In the genomic region with DNA sequence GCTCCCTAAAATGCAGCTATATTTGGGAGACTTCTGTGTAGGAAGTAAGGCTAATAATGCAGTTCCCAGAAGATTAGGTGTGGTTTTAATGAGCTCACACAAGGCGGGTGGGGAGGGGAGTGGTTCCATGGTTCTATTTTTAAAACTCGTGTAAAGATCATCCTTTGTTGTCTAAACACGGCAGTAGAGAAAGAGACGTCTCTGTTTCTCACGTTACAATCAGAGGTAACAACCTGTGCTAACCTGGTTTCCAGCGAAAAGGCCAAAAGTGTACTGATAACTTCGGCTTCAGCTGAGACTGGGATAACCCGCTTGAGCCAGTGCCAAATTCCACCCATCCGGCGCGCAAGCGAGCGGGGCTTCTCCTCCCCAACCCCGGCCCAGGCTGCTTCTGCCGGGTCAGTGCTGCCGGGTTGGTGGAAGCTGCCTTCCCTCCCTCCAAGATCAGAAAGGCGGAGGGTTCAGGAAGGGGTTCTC, we compare ENCODE assay signal across 10 cellular contexts. TPM values are rescaled to one million over a fixed set of nuclear protein-coding genes. Genes with fewer than 3 reads are reported as not detected.
DNase-seq lines count a peak whose midpoint lies in the region; ATAC-seq and TF ChIP-seq lines count a peak whose summit lies in the region.
"Had no signal": no experiment of that assay in that cellular context is flagged by ENCODE, and none has a peak within 500 bp of the region (broad histone marks: within the 10 kb centered on the region; RNA-seq: fewer than 3 reads in every experiment).

No MANE protein-coding gene starts in this region.

- no peaks in the 10 kb centered on the region; the same call in 1 of the 2 replicates for H3K79me2 ChIP-seq in GM23248 (ENCODE audit: insufficient read depth)

- H3K4me2 ChIP-seq in GM23248 (ENCODE audit: unreplicated experiment) = peak overlapping the region; percentile 28

- H3K27me3 Mint-ChIP-seq in activated B cell treated with CpG ODN at 0.5 μM for 24 hours (no peaks in the 10 kb centered on the region), immature natural killer cell (ENCODE audit: low read depth in 3 of 3) (peaks cover 18 to 35% (median 23%) of the 10 kb centered on the region in 3 donors)

- H3K9me2 ChIP-seq in GM23248 (ENCODE audit: insufficient read depth) = no peaks in the 10 kb centered on the region

- H3K9me3 ChIP-seq in GM23248 (ENCODE audit: low read depth) (no peaks in the 10 kb centered on the region), skeletal muscle tissue (ENCODE audit: control insufficient read depth in 3 of 3, low read length in 3 of 3) (no peaks in the 10 kb centered on the region)

- intact Hi-C loops in activated B cell treated with CpG ODN at 0.5 μM for 24 hours (cut with micrococcal nuclease) = loop anchor here (5.0 kb wide), 1 partner anchor 1946 kb away; no protein-coding TSS in a partner anchor

- CTCF ChIA-PET in activated B cell treated with CpG ODN at 0.5 μM for 24 hours (lab: Charles Lee) = interaction anchor here (0.8 to 1.9 kb wide), 2 partner anchors 16 to 105 kb away, joined by 4 to 5 read pairs; no protein-coding TSS in a partner anchor

- H3K36me3 Mint-ChIP-seq in activated B cell treated with CpG ODN at 0.5 μM for 24 hours (ENCODE audit: low read depth) = peaks cover 28% of the 10 kb centered on the region
- H3K36me3 Mint-ChIP-seq in immature natural killer cell = peaks cover 0 to 4% (median 3%) of the 10 kb centered on the region in 3 donors

- peak overlapping the region; percentile 61 for H3K4me3 Mint-ChIP-seq in activated B cell treated with CpG ODN at 0.5 μM for 24 hours
- peak overlapping the region; percentile 50 to 68 (median 62) for H3K4me3 Mint-ChIP-seq in immature natural killer cell

- DNase-seq in GM23248 = peak; percentile 66
- no peak for DNase-seq in activated B cell treated with CpG ODN at 0.5 μM for 24 hours
- no peak for DNase-seq in immature natural killer cell
- no peak for DNase-seq in SHP77 (lab: John Stamatoyannopoulos, UW)
- DNase-seq: activated T-cell treated with anti-CD3 and anti-CD28 coated beads, Interleukin-2, amount 50 U/mL, for 1 hour; NCI-H526 treated with DMSO at 0.1 percent for 48 hours had no signal

- H3K4me3 ChIP-seq in GM23248 = no peak overlapping the region
- peak overlapping the region; percentile 3 to 31 (median 21) for H3K4me3 ChIP-seq in skeletal muscle tissue (ENCODE audit: low read length in 3 of 3)

- no peak for TF ChIP-seq POLR2A in GM18505 (IDR thresholded peaks at IDR 0.05; ENCODE audit: borderline replicate concordance, extremely low read depth, insufficient read depth, insufficient read length)

- H3K27ac ChIP-seq in GM23248 (no peak overlapping the region), skeletal muscle tissue (ENCODE audit: low read depth, low read length) (peak overlapping the region; percentile 27)

- POLR2A ChIA-PET in activated B cell treated with CpG ODN at 0.5 μM for 24 hours (lab: Charles Lee) = interaction anchor here (0.6 to 2.7 kb wide), 6 partner anchors 11 to 98 kb away, joined by 3 to 45 read pairs (median 12); a partner anchor contains a TSS

- no peak for TF ChIP-seq CTCF in activated B cell treated with CpG ODN at 0.5 μM for 24 hours (IDR thresholded peaks at IDR 0.05)

- H3K9ac ChIP-seq in GM23248 = peak overlapping the region; percentile 25
- peak overlapping the region; percentile 18 to 41 (median 20) for H3K9ac ChIP-seq in skeletal muscle tissue (ENCODE audit: low read depth in 1 of 3, low read length in 3 of 3)

- H3K27me3 ChIP-seq in GM23248 (replicated peaks; ENCODE audit: insufficient read depth) = no peaks in the 10 kb centered on the region
- H3K27me3 ChIP-seq in skeletal muscle tissue (ENCODE audit: control insufficient read depth in 3 of 3, insufficient read depth in 3 of 3, low read length in 3 of 3) = no peaks in the 10 kb centered on the region

- H3K36me3 ChIP-seq in GM23248 (ENCODE audit: low read depth) = no peaks in the 10 kb centered on the region
- H3K36me3 ChIP-seq in skeletal muscle tissue (ENCODE audit: control insufficient read depth in 3 of 3, insufficient read depth in 3 of 3, low read length in 3 of 3) = no peaks in the 10 kb centered on the region

- peaks cover 14% of the 10 kb centered on the region for H3F3A ChIP-seq in GM23248 (ENCODE audit: insufficient read depth)

- ATAC-seq in activated B cell treated with CpG ODN at 0.5 μM for 24 hours (ENCODE audit: low read depth) (no peak), GM18505 (IDR thresholded peaks at IDR 0.05; ENCODE audit: unreplicated experiment) (no peak), HG03159 (IDR thresholded peaks at IDR 0.05; ENCODE audit: unreplicated experiment) (no peak), HG03039 (IDR thresholded peaks at IDR 0.05; ENCODE audit: unreplicated experiment) (no peak)

- H3K4me1 ChIP-seq in GM23248 (ENCODE audit: insufficient read depth) (peaks cover 13% of the 10 kb centered on the region), skeletal muscle tissue (ENCODE audit: control insufficient read depth in 3 of 3, insufficient read depth in 3 of 3, low read length in 3 of 3) (peaks cover 18 to 26% (median 24%) of the 10 kb centered on the region in 3 donors)

- H4K20me1 ChIP-seq in GM23248 (ENCODE audit: insufficient read depth) = no peaks in the 10 kb centered on the region

- H3K4me1 Mint-ChIP-seq in activated B cell treated with CpG ODN at 0.5 μM for 24 hours (peaks cover 71% of the 10 kb centered on the region), immature natural killer cell (peaks cover 31 to 41% of the 10 kb centered on the region in 2 donors)

- WGBS in GM23248 (ENCODE audit: low coverage in 1 of 2, low lambda C conversion rate in 2 of 2, missing lambda C conversion rate in 2 of 2), 2 experiments = 38 to 51% methylated on average over 17 of the region's 17 CpGs

- in situ Hi-C loops in GM23248 (cut with MboI) = no loop called here

- H3K9me3 Mint-ChIP-seq in activated B cell treated with CpG ODN at 0.5 μM for 24 hours = no peaks in the 10 kb centered on the region
- H3K9me3 Mint-ChIP-seq in immature natural killer cell = no peaks in the 10 kb centered on the region

- H2AFZ ChIP-seq in GM23248 = peak overlapping the region; percentile 38

- H3K27ac Mint-ChIP-seq in activated B cell treated with CpG ODN at 0.5 μM for 24 hours (peak overlapping the region; percentile 82), immature natural killer cell (peak overlapping the region in 4 of 6 donors; percentile 22 to 89 (median 83))

RNA-seq across cellular contexts. Expression of a gene that starts 2.5 kb away (rescaled TPM):
- 3.7 and 8.5 TPM in 2 replicates for total RNA-seq in GM23248 (2014; rRNA removed; shearing (Covaris generic))
- 4.8 and 4.9 TPM in 2 replicates for polyA plus RNA-seq in GM23248 (2016; fragmentation: Nextera tagmentation; extraction: Ambion mirVana)
- total RNA-seq in activated B cell treated with CpG ODN at 0.5 μM for 24 hours = 141 and 160 TPM in 2 replicates
- polyA plus RNA-seq in immature natural killer cell = 100 to 1,000 TPM in 2 of 3 donors, 10 to 100 TPM in 1; 62.9 to 154 (median 151) TPM
- total RNA-seq in skeletal muscle tissue = 16.7 TPM
